1 cellular context compared by ENCODE assay signal in genomic region chr20:57660510-57661199, GRCh38.
TF ChIP-seq lines count a peak whose summit lies in the region.

No MANE protein-coding gene starts in this region.

TF ChIP-seq in H1, 55 proteins besides CTCF, POLR2A, EP300 and RAD21:
- TF ChIP-seq EGR1 (IDR thresholded peaks at IDR 0.05; ENCODE audit: borderline replicate concordance, low read depth, low read length) = no peak
TF ChIP-seq in H1: peak in this region for 0.
